ENCODE assay signal across 28 cellular contexts in the genomic region with DNA sequence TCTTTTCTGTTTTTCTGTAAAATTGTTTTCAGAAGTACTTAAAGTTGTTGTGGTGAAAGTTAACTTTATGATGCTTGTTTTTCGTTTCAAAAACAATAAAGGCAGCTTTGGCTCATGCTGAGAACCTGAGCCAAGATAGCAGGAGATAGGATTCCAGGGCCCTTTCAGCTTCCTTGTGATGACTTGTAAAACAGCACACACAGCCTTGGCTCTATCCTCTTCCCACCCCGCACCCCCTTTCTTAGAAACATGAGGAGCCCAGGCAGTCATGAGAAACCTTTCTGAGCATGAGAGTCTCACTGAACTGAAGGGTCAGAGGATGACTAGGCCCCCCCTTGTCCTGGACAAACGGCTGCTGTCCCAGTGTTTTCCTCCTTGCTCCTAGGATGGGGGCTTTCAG. TPM values are rescaled to one million over a fixed set of nuclear protein-coding genes. Genes with fewer than 3 reads are reported as not detected.
DNase-seq lines count a peak whose midpoint lies in the region; TF ChIP-seq lines count a peak whose summit lies in the region.
"Had no signal": no experiment of that assay in that cellular context is flagged by ENCODE, and none has a peak within 500 bp of the region (broad histone marks: within the 10 kb centered on the region; RNA-seq: fewer than 3 reads in every experiment).

No MANE protein-coding gene starts in this region.

- no peak overlapping the region for H3K4me3 ChIP-seq in stomach smooth muscle (ENCODE audit: low read length in 2 of 2)
- no peak overlapping the region for H3K4me3 ChIP-seq in BE2C (ENCODE audit: low read depth, low read length)
- H3K4me3 ChIP-seq in right atrium auricular region, result no peak overlapping the region
- H3K4me3 ChIP-seq: body of pancreas, lower lobe of right lung, PC-9, skin epidermis, suprapubic skin had no signal

- H3K4me1 Mint-ChIP-seq in brain, result peaks cover 90% of the 10 kb centered on the region

- H3K27me3 ChIP-seq in stomach smooth muscle (ENCODE audit: control insufficient read depth in 1 of 2, insufficient read depth in 2 of 2, low read length in 2 of 2), result no peaks in the 10 kb centered on the region
- no peaks in the 10 kb centered on the region for H3K27me3 ChIP-seq in BE2C
- no peaks in the 10 kb centered on the region for H3K27me3 ChIP-seq in right atrium auricular region
- H3K27me3 ChIP-seq: body of pancreas, suprapubic skin had no signal

- H3K9me3 ChIP-seq in stomach smooth muscle (ENCODE audit: control insufficient read depth in 2 of 2, low read length in 2 of 2) (no peaks in the 10 kb centered on the region), BE2C (no peaks in the 10 kb centered on the region), right atrium auricular region (no peaks in the 10 kb centered on the region)
- H3K9me3 ChIP-seq: body of pancreas, lower lobe of right lung, neutrophil, suprapubic skin had no signal

- H3K36me3 ChIP-seq in stomach smooth muscle (ENCODE audit: control insufficient read depth in 2 of 2, insufficient read depth in 2 of 2, low read length in 2 of 2) (no peaks in the 10 kb centered on the region), BE2C (no peaks in the 10 kb centered on the region), right atrium auricular region (no peaks in the 10 kb centered on the region)
- H3K36me3 ChIP-seq: lower lobe of right lung, neutrophil, suprapubic skin had no signal

- H3K9me3 Mint-ChIP-seq in brain, result peaks cover 0 to 3% (median 0%) of the 10 kb centered on the region in 5 experiments
- H3K9me3 Mint-ChIP-seq: activated B cell treated with CpG ODN at 0.5 μM for 24 hours; activated naive CD8-positive, alpha-beta T cell treated with anti-CD3 and anti-CD28 coated beads, Interleukin-2, amount 10 ng/mL, durations not matched to agents 7 days and 5 days; CD8-positive, alpha-beta memory T cell; endodermal cell had no signal

- peak overlapping the region in 1 of 5 experiments; percentile 42 for H3K4me3 Mint-ChIP-seq in brain
- H3K4me3 Mint-ChIP-seq: activated B cell treated with CpG ODN at 0.5 μM for 24 hours, endodermal cell had no signal

- H3K27ac Mint-ChIP-seq in brain, result peak overlapping the region in 4 of 5 experiments; percentile 45 to 88 (median 61)
- H3K27ac Mint-ChIP-seq: activated B cell treated with CpG ODN at 0.5 μM for 24 hours, endodermal cell had no signal

- H3K27ac ChIP-seq in stomach smooth muscle (ENCODE audit: low read length), result peak overlapping the region; percentile 55
- no peak overlapping the region for H3K27ac ChIP-seq in right atrium auricular region
- H3K27ac ChIP-seq: body of pancreas, lower lobe of right lung, neutrophil, PC-9, suprapubic skin had no signal

- H3K27me3 Mint-ChIP-seq in brain, result no peaks in the 10 kb centered on the region
- H3K27me3 Mint-ChIP-seq: activated naive CD8-positive, alpha-beta T cell treated with anti-CD3 and anti-CD28 coated beads, Interleukin-2, amount 10 ng/mL, durations not matched to agents 7 days and 5 days had no signal

- DNase-seq in EH (ENCODE audit: low read depth) (peak; percentile 62), left kidney (ENCODE audit: low read depth, low spot score) (peak; percentile 70), T1000 (lab: John Stamatoyannopoulos, UW) (no peak), BE2C (no peak), right atrium auricular region (ENCODE audit: low spot score) (no peak)
- DNase-seq: activated B cell treated with CpG ODN at 0.5 μM for 24 hours; activated CD4-positive, alpha-beta T cell treated with anti-CD3 and anti-CD28 coated beads, Interleukin-2, amount 50 U/mL, for 4 hours; activated CD8-positive, alpha-beta memory T cell treated with anti-CD3 and anti-CD28 coated beads, Interleukin-2, amount 50 U/mL, for 48 hours; activated naive CD8-positive, alpha-beta T cell treated with anti-CD3 and anti-CD28 coated beads, Interleukin-2, amount 10 ng/mL, durations not matched to agents 7 days and 5 days; body of pancreas; KG1; lower lobe of right lung; NCI-H1436 treated with DMSO at 0.1 percent for 48 hours; NCI-H510A; PC-9; Right ventricle myocardium superior; stimulated activated CD4-positive, alpha-beta T cell treated with anti-CD3 and anti-CD28 coated beads, Interleukin-1b, Interleukin-23, amount 100 ng/mL, for 48 hours had no signal

- H3K9ac ChIP-seq in stomach smooth muscle (ENCODE audit: low read length in 2 of 2), result no peak overlapping the region

- H3K4me1 ChIP-seq in stomach smooth muscle (ENCODE audit: control insufficient read depth, insufficient read depth, low read length) (peaks cover 52% of the 10 kb centered on the region), BE2C (peaks cover 7% of the 10 kb centered on the region; the same call in 1 of the 2 replicates), right atrium auricular region (peaks cover 0 to 20% of the 10 kb centered on the region in 2 donors)

- TF ChIP-seq CTCF in brain (conservative IDR thresholded peaks at IDR 0.05), result no peak
- no peak for TF ChIP-seq CTCF in BE2C (IDR thresholded peaks at IDR 0.05; ENCODE audit: low read depth, low read length)
- TF ChIP-seq CTCF in right atrium auricular region (IDR thresholded peaks at IDR 0.05), result no peak

- H3K36me3 Mint-ChIP-seq in brain, result no peaks in the 10 kb centered on the region
- H3K36me3 Mint-ChIP-seq: activated naive CD8-positive, alpha-beta T cell treated with anti-CD3 and anti-CD28 coated beads, Interleukin-2, amount 10 ng/mL, durations not matched to agents 7 days and 5 days; CD8-positive, alpha-beta memory T cell had no signal

RNA-seq across cellular contexts. Expression of gene CHRNA1, which starts 12.4 kb away (rescaled TPM):
- polyA plus RNA-seq in brain (ENCODE audit: insufficient read depth, low read depth, low replicate concordance), result 0.44 TPM
- polyA plus RNA-seq in BE2C (2012; ENCODE audit: insufficient read depth, insufficient read length, low read depth), result not detected
- total RNA-seq in right atrium auricular region, result under 1 TPM in 1 of 2 donors, not detected in 1; 0.43 TPM
- total RNA-seq: activated B cell treated with CpG ODN at 0.5 μM for 24 hours; activated naive CD8-positive, alpha-beta T cell treated with anti-CD3 and anti-CD28 coated beads, Interleukin-2, amount 10 ng/mL, durations not matched to agents 7 days and 5 days; body of pancreas; CD8-positive, alpha-beta memory T cell; endodermal cell; HT-29; lower lobe of right lung; mucosa of gallbladder; PC-9; Right ventricle myocardium superior; suprapubic skin had no signal
- polyA plus RNA-seq: keratinocyte, urinary bladder had no signal

Comparison
In these comparisons a context has a peak if more than half of its experiments do, and no peak if none do; other contexts are left out.
1. DNase-seq: peak in EH (single experiment) and left kidney (single experiment); none in T1000 (single experiment), BE2C (single experiment) and right atrium auricular region (single experiment).